In genomic region chr17:32429598-32429997, GRCh38 we compare ENCODE assay signal across 8 cellular contexts.
"Had no signal": no experiment of that assay in that cellular context is flagged by ENCODE, and none has a peak within 500 bp of the region (broad histone marks: within the 10 kb centered on the region; RNA-seq: fewer than 3 reads in every experiment).

No MANE protein-coding gene starts in this region.

- H3K4me3 ChIP-seq: GM23338 had no signal

- H3K4me2 ChIP-seq: GM23338, KMS-11 had no signal

- H3K27ac Mint-ChIP-seq: GM23338, H9, HFFc6 had no signal

- H3K4me3 Mint-ChIP-seq: GM23338, H9, HFFc6 had no signal

- H3K4me1 Mint-ChIP-seq: GM23338, H9 had no signal

- H2AFZ ChIP-seq: GM23338 had no signal

- ATAC-seq: GM23338 had no signal

- DNase-seq: H9, HCEC 1CT, HFFc6, IMR-90, KBM-7 had no signal

- H3K9ac ChIP-seq: KMS-11 had no signal

- H3K27ac ChIP-seq: HL-60, KMS-11 had no signal
